25 cellular contexts compared by ENCODE assay signal in the genomic region with DNA sequence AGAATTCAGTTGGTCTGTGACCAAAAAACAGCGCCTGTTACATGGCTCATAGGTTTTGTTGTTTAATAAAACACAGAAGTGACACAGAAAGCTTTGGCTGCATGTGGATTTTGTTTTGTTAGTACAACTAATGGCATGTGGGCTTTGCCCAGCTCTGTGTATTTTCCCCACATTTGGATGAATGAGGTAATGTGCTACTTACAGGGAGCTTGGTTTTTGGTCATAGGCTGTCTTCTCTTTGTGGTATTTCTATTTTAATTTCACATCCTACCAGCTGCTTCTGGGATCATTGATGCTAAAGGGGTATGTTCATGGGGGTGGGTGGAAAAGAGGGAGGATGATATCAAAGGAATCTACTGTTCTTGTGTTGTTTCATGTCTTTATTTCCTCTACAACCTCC. TPM values are rescaled to one million over a fixed set of nuclear protein-coding genes. Genes with fewer than 3 reads are reported as not detected.
A peak's percentile ranks its signal among the peaks of the same experiment; 100 is the strongest.
DNase-seq lines count a peak whose midpoint lies in the region; ATAC-seq and TF ChIP-seq lines count a peak whose summit lies in the region.
"Had no signal": no experiment of that assay in that cellular context is flagged by ENCODE, and none has a peak within 500 bp of the region (broad histone marks: within the 10 kb centered on the region; RNA-seq: fewer than 3 reads in every experiment).

No MANE protein-coding gene starts in this region.

- H3K56ac ChIP-seq in mesendoderm (ENCODE audit: low read length): no peak overlapping the region

- no peak overlapping the region for H3K23ac ChIP-seq in mesendoderm (ENCODE audit: low read length)

- no peak overlapping the region for H2BK120ac ChIP-seq in mesendoderm (ENCODE audit: low read depth, low read length)

- no CpG with 5 or more reads among the region's 1 CpG for WGBS in mesendoderm (ENCODE audit: extremely low coverage, insufficient coverage, low lambda C conversion rate)

- no peak overlapping the region for H4K8ac ChIP-seq in mesendoderm (ENCODE audit: low read depth, low read length)

- no peak overlapping the region for H3K4me3 Mint-ChIP-seq in MCF 10A (ENCODE audit: unreplicated experiment)
- H3K4me3 Mint-ChIP-seq in natural killer cell: no peak overlapping the region
- H3K4me3 Mint-ChIP-seq: CD4-positive, alpha-beta memory T cell had no signal

- intact Hi-C loops in MCF 10A (cut with micrococcal nuclease): no loop called here
- intact Hi-C loops in breast epithelium (cut with DNase I; ENCODE audit: low total_unique reads): no loop called here
- intact Hi-C loops in natural killer cell (cut with micrococcal nuclease): no loop called here
- intact Hi-C loops in posterior vena cava (cut with DNase I): no loop called here

- no peak overlapping the region for H3K4ac ChIP-seq in mesendoderm (ENCODE audit: low read depth, low read length)

- H3K36me3 ChIP-seq in breast epithelium (no peaks in the 10 kb centered on the region), mesendoderm (ENCODE audit: control insufficient read depth, insufficient read depth, low read length) (no peaks in the 10 kb centered on the region)
- H3K36me3 ChIP-seq: MG63, SJSA1 had no signal

- no peak overlapping the region for H3K9ac ChIP-seq in mesendoderm (ENCODE audit: low read length)

- H4K5ac ChIP-seq in mesendoderm (ENCODE audit: low read length): no peak overlapping the region

- ATAC-seq in natural killer cell: no peak

- POLR2A ChIA-PET in MCF 10A (lab: Yijun Ruan, JAX): interaction anchor here (0.9 to 1.0 kb wide), 2 partner anchors 145 to 164 kb away, joined by 3 to 4 read pairs; partner anchors contain the start of gene TCERG1

- no peaks in the 10 kb centered on the region for H3K79me1 ChIP-seq in mesendoderm (ENCODE audit: low read length)

- H3K4me1 ChIP-seq in breast epithelium (no peaks in the 10 kb centered on the region), mesendoderm (ENCODE audit: control insufficient read depth, low read depth, low read length) (no peaks in the 10 kb centered on the region)
- H3K4me1 ChIP-seq: Caco-2, SJSA1 had no signal

- H3K4me1 Mint-ChIP-seq in MCF 10A (ENCODE audit: insufficient read depth, unreplicated experiment) (no peaks in the 10 kb centered on the region), natural killer cell (no peaks in the 10 kb centered on the region)
- H3K4me1 Mint-ChIP-seq: CD4-positive, alpha-beta memory T cell had no signal

- no peak overlapping the region for H3K18ac ChIP-seq in mesendoderm (ENCODE audit: low read length)

- H3K79me2 ChIP-seq in mesendoderm (ENCODE audit: control insufficient read depth, insufficient read depth, low read length): no peaks in the 10 kb centered on the region

- H3K27me3 ChIP-seq in breast epithelium: no peaks in the 10 kb centered on the region
- no peaks in the 10 kb centered on the region for H3K27me3 ChIP-seq in mesendoderm (ENCODE audit: insufficient read depth, low read length, poor library complexity)

- H2BK15ac ChIP-seq in mesendoderm (replicated peaks; ENCODE audit: low read depth): no peak overlapping the region

- no peak for DNase-seq in MCF 10A (ENCODE audit: unreplicated experiment)
- no peak for DNase-seq in breast epithelium (ENCODE audit: low spot score in 2 of 2)
- peak; percentile 17 for DNase-seq in LHCN-M2 (ENCODE audit: low read depth)
- peak; percentile 71 for DNase-seq in myocyte (ENCODE audit: low read depth)
- no peak for DNase-seq in DMS153 treated with DMSO at 0.1 percent for 48 hours (lab: John Stamatoyannopoulos, UW; ENCODE audit: unreplicated experiment)
- DNase-seq in natural killer cell: no peak
- DNase-seq in posterior vena cava (ENCODE audit: low spot score): no peak
- DNase-seq in mesendoderm: no peak
- DNase-seq: 8988T; C1 segment of cervical spinal cord; Caco-2; CD4-positive, alpha-beta memory T cell; DMS79; Kasumi-1; MG63; NCI-H1105 treated with DMSO at 0.1 percent for 48 hours; NCI-H146; NCI-H2029; NCI-H446 treated with DMSO at 0.1 percent for 48 hours; NCI-H82; Right ventricle myocardium superior; RPMI8226 had no signal

- H3K4me3 ChIP-seq in breast epithelium (no peak overlapping the region), mesendoderm (ENCODE audit: low read length) (no peak overlapping the region)
- H3K4me3 ChIP-seq: MG63, SJSA1 had no signal

- H2BK5ac ChIP-seq in mesendoderm (ENCODE audit: low read length): no peak overlapping the region

- H3K27ac ChIP-seq in breast epithelium: no peak overlapping the region
- no peak overlapping the region for H3K27ac ChIP-seq in mesendoderm (ENCODE audit: low read depth, low read length)
- H3K27ac ChIP-seq: SJSA1 had no signal

- H3K27me3 Mint-ChIP-seq in MCF 10A (ENCODE audit: insufficient read depth, unreplicated experiment) (peaks cover 16% of the 10 kb centered on the region), natural killer cell (ENCODE audit: low read depth in 2 of 2) (peaks cover 3 to 32% of the 10 kb centered on the region in 2 donors)

- H3K36me3 Mint-ChIP-seq in MCF 10A (ENCODE audit: insufficient read depth, unreplicated experiment) (no peaks in the 10 kb centered on the region), natural killer cell (no peaks in the 10 kb centered on the region)
- H3K36me3 Mint-ChIP-seq: CD4-positive, alpha-beta memory T cell had no signal

- CTCF ChIA-PET in MCF 10A (lab: Yijun Ruan, JAX): interaction anchor here (0.6 to 3.7 kb wide), 5 partner anchors 9 to 668 kb away, joined by 3 to 15 read pairs (median 4); no protein-coding TSS in a partner anchor

- H3K4me2 ChIP-seq in mesendoderm (ENCODE audit: low read length): no peak overlapping the region

- no peak overlapping the region for H2AK5ac ChIP-seq in mesendoderm (ENCODE audit: low read length)

- no peaks in the 10 kb centered on the region for H3K9me3 ChIP-seq in breast epithelium
- H3K9me3 ChIP-seq: Caco-2, MG63, SJSA1 had no signal

- H3K9me3 Mint-ChIP-seq in MCF 10A (ENCODE audit: unreplicated experiment): no peaks in the 10 kb centered on the region
- no peaks in the 10 kb centered on the region for H3K9me3 Mint-ChIP-seq in natural killer cell

- no peak for TF ChIP-seq POLR2A in breast epithelium (IDR thresholded peaks at IDR 0.05)

- H3K27ac Mint-ChIP-seq in MCF 10A (ENCODE audit: low read depth, unreplicated experiment) (peak overlapping the region; percentile 14), natural killer cell (no peak overlapping the region)
- H3K27ac Mint-ChIP-seq: CD4-positive, alpha-beta memory T cell had no signal

- no TSS peak for BruUV-seq in MCF 10A (replicated peaks; lab: Mats Ljungman, UMichigan)

- TF ChIP-seq CTCF in MCF 10A (IDR thresholded peaks at IDR 0.05; ENCODE audit: unreplicated experiment) (no peak), breast epithelium (IDR thresholded peaks at IDR 0.05) (no peak), natural killer cell (IDR thresholded peaks at IDR 0.05) (no peak)

RNA-seq across cellular contexts. Expression of gene POU4F3, which starts 37.0 kb away (rescaled TPM):
- total RNA-seq in MCF 10A (2022): 0.16 TPM in 1 of 2 replicates, not detected in the other
- total RNA-seq in breast epithelium: under 1 TPM in 1 of 3 donors, not detected in 2; 0.15 TPM
- 0.06 TPM in 1 of 2 replicates, not detected in the other for total RNA-seq in LHCN-M2 (2014; rRNA removed)
- 0.06 TPM for polyA plus RNA-seq in LHCN-M2 (2012)
- total RNA-seq in myocyte: 0.10 and 0.35 TPM in 2 replicates
- polyA plus RNA-seq in myocyte (2012): 0.05 TPM
- total RNA-seq in natural killer cell: under 1 TPM in 1 of 3 donors, not detected in 2; 0.16 TPM
- total RNA-seq in posterior vena cava: under 1 TPM in 1 of 2 donors, not detected in 1; 0.10 TPM
- 0.11 TPM for polyA plus RNA-seq in mesendoderm (2013, experiment 1 of 2)
- 0.08 TPM for polyA plus RNA-seq in mesendoderm (2013, experiment 2 of 2)
- total RNA-seq: Caco-2; CD4-positive, alpha-beta memory T cell; H4; HT-29; Right ventricle myocardium superior had no signal
- polyA plus RNA-seq: CD4-positive, alpha-beta memory T cell had no signal

Comparison
In these comparisons a context has a peak if more than half of its experiments do, and no peak if none do; other contexts are left out.
1. DNase-seq: peak in LHCN-M2 (single experiment) and myocyte (single experiment); none in MCF 10A (single experiment), breast epithelium (0 of 2), DMS153 treated with DMSO at 0.1 percent for 48 hours (single experiment), natural killer cell (single experiment), posterior vena cava (single experiment) and mesendoderm (single experiment).